8 cellular contexts compared by ENCODE assay signal in the genomic region with DNA sequence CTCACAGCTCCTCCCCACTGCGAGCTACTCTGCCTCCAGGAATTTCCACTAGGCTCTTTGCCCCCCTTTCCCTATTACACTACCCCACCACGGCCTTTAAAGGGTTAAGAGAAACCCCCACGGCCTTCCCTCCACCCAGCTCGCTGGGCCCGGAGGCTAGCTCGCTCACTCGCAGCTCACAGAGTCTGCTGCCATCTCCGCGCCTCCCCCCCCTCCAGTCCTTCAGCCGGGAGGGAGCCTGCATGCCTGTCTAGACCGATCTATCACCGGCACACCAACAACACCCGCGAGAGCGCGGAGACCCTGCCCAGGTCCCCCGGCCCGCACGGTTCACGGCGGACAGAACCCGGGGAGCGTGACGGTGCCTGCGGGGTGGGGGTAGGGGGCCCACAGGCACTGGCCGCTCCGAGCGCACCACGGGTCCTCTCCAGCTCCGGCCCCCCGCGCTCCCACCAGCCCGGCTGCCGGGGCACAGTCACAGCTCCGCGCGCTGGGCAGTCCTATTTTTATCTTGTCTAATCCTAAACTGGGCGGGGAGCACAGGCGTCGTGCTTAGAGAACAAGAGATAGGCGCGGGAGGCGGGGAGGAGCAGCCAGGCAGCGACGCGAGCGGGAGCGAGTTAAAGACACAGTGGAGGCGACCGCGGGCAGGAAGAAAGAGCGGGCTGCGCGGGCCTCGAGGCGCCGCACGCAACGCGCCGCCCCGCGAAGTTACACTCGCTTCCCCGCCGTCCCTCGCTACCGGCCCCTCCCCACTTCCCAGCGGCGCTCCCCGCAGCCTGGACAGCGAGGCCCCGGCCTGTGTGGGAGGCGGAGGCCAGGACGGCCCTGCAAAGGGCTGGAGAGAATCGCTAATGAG. TPM values are rescaled to one million over a fixed set of nuclear protein-coding genes. Genes with fewer than 3 reads are reported as not detected.
DNase-seq lines count a peak whose midpoint lies in the region; ATAC-seq and TF ChIP-seq lines count a peak whose summit lies in the region.

No MANE protein-coding gene starts in this region.

- H3K9ac ChIP-seq in NT2/D1 (ENCODE audit: insufficient read length, low read depth), result peak overlapping the region; percentile 72
- H3K9ac ChIP-seq in smooth muscle cell (ENCODE audit: low read depth), result peak overlapping the region; percentile 60

- H3K27me3 ChIP-seq in NT2/D1 (ENCODE audit: insufficient read depth, insufficient read length), result peaks cover 5% of the 10 kb centered on the region
- H3K27me3 ChIP-seq in body of pancreas, result no peaks in the 10 kb centered on the region
- peaks cover 5% of the 10 kb centered on the region for H3K27me3 ChIP-seq in smooth muscle cell (ENCODE audit: low read depth)

- TF ChIP-seq CTCF in body of pancreas (IDR thresholded peaks at IDR 0.05) (no peak), smooth muscle cell (IDR thresholded peaks at IDR 0.05; ENCODE audit: borderline replicate concordance, insufficient read depth, poor library complexity, severe bottlenecking) (no peak)

- 0% methylated on average over 1 to 57 of the region's 76 CpGs for WGBS in body of pancreas, 2 donors
- 2% methylated on average over 71 of the region's 76 CpGs for WGBS in smooth muscle cell (ENCODE audit: low lambda C conversion rate)

- peaks cover 65% of the 10 kb centered on the region for H4K20me1 ChIP-seq in smooth muscle cell (ENCODE audit: low read depth)

- H3K79me2 ChIP-seq in smooth muscle cell (ENCODE audit: low read depth), result peaks cover 62% of the 10 kb centered on the region

- no peak for ATAC-seq in body of pancreas
- no peak for ATAC-seq in GM18517 (IDR thresholded peaks at IDR 0.05; ENCODE audit: unreplicated experiment)
- ATAC-seq in GM21717 (IDR thresholded peaks at IDR 0.05; ENCODE audit: unreplicated experiment), result no peak
- no peak for ATAC-seq in HG02678 (IDR thresholded peaks at IDR 0.05; ENCODE audit: unreplicated experiment)

- H3K4me3 ChIP-seq in NT2/D1 (ENCODE audit: insufficient read length, low read depth) (peak overlapping the region; percentile 78), body of pancreas (no peak overlapping the region), smooth muscle cell (peak overlapping the region; percentile 85)

- peaks cover 8% of the 10 kb centered on the region for H3F3A ChIP-seq in smooth muscle cell (ENCODE audit: low read depth)

- H3K36me3 ChIP-seq in NT2/D1 (ENCODE audit: insufficient read depth, insufficient read length, low read length) (no peaks in the 10 kb centered on the region), body of pancreas (replicated peaks in 1 of 2; ENCODE audit: insufficient read depth in 1 of 2, low read depth in 2 of 2) (no peaks in the 10 kb centered on the region), smooth muscle cell (ENCODE audit: low read depth) (no peaks in the 10 kb centered on the region)

- H3K9me3 ChIP-seq in NT2/D1 (ENCODE audit: insufficient read depth, low read length) (no peaks in the 10 kb centered on the region), body of pancreas (no peaks in the 10 kb centered on the region), smooth muscle cell (replicated peaks; ENCODE audit: low read depth) (no peaks in the 10 kb centered on the region)

- no peak overlapping the region for H2AFZ ChIP-seq in smooth muscle cell (ENCODE audit: low read depth)

- peak in 2 of 3 donors; percentile 16 to 18 for TF ChIP-seq POLR2A in body of pancreas (IDR thresholded peaks at IDR 0.05)

- H3K27ac ChIP-seq in body of pancreas (peak overlapping the region; percentile 83 to 94 (median 90)), smooth muscle cell (ENCODE audit: low read depth) (peak overlapping the region; percentile 70)

- in situ Hi-C loops in G401 (cut with HindIII; ENCODE audit: low sequenced_read_pairs), result no loop called here

- H3K4me2 ChIP-seq in smooth muscle cell, result peak overlapping the region; percentile 90

- H3K4me1 ChIP-seq in NT2/D1 (ENCODE audit: insufficient read depth, insufficient read length), result peaks cover 2% of the 10 kb centered on the region
- H3K4me1 ChIP-seq in body of pancreas, result peaks cover 36% of the 10 kb centered on the region
- H3K4me1 ChIP-seq in smooth muscle cell (ENCODE audit: low read depth), result peaks cover 32% of the 10 kb centered on the region

- intact Hi-C loops in body of pancreas (cut with DNase I), result loop anchor here (10.0 kb wide), 1 partner anchor 61 kb away; no protein-coding TSS in a partner anchor

- DNase-seq in G401 (ENCODE audit: low spot score) (peak; percentile 68), NT2/D1 (ENCODE audit: low read depth, low spot score) (no peak), body of pancreas (peak in 3 of 4 donors; percentile 40 to 48 (median 48)), iris pigment epithelial cell (ENCODE audit: low read depth) (peak; percentile 49), smooth muscle cell (lab: John Stamatoyannopoulos, UW; ENCODE audit: unreplicated experiment) (peak; percentile 61)

RNA-seq across cellular contexts. Expression of gene BCOR, which starts 3.5 kb away (rescaled TPM):
- total RNA-seq in G401 (2014; rRNA removed; shearing (Covaris generic)), result 21.3 and 28.8 TPM in 2 replicates
- total RNA-seq in body of pancreas (10 to 100 TPM; 13.2 to 23.6 TPM), smooth muscle cell (28.0 and 28.5 TPM in 2 replicates)
- 13.1 and 19.5 TPM in 2 replicates for polyA plus RNA-seq in smooth muscle cell

Comparison
In these comparisons a context has a peak if more than half of its experiments do, and no peak if none do; other contexts are left out.
1. H3K4me3 ChIP-seq: peak in NT2/D1 (single experiment) and smooth muscle cell (single experiment); none in body of pancreas (0 of 2).